In the genomic region with DNA sequence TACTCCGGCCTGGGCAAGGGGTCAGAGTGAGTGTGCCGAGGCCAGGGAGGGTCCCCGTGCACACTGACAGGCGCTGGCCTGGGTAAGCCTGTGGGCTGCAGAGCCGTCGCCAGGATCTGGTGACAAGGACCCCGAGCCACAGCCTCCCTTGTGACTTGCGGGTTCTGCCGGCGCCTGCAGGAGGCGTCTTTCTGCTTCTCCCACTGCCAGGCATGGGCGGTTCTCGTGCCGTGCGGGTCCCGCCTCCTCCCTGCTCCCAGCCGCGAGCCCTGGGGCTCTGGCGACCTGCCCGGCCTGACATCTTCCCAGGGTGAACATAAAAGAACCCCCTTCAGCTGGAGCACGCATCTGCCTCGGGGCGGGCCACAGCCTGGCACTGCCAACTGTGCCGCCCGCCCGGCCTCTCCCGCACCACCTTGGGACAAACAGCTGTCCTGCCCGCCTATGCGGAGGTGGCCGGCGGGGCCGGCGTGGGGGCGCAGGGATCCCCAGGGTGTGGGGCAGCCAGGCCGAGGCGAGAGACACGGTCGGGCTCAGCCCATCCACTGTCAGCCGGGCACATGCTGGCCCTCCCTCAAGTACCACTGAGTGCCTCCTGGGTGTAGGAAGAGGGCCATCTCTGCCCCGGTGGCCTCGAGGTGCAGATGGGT, we compare ENCODE assay signal across 8 cellular contexts. TPM values are rescaled to one million over a fixed set of nuclear protein-coding genes. Genes with fewer than 3 reads are reported as not detected.
DNase-seq lines count a peak whose midpoint lies in the region; ATAC-seq and TF ChIP-seq lines count a peak whose summit lies in the region.

No MANE protein-coding gene starts in this region.

- no peaks in the 10 kb centered on the region for H3K36me3 Mint-ChIP-seq in WTC11

- peak overlapping the region; percentile 16; the same call in 1 of the 2 replicates for H3K4me3 Mint-ChIP-seq in WTC11

- intact Hi-C loops in left colon (cut with DNase I, micrococcal nuclease), result loop anchor here in 1 of 2 donors (10.0 kb wide), 1 partner anchor 147 kb away; no protein-coding TSS in a partner anchor

- H3K27ac Mint-ChIP-seq in WTC11, result no peak overlapping the region

- H3K9me3 Mint-ChIP-seq in WTC11, result no peaks in the 10 kb centered on the region

- H3K4me1 Mint-ChIP-seq in WTC11, result peaks cover 4% of the 10 kb centered on the region; the same call in 1 of the 2 replicates

- CTCF ChIA-PET in WTC11 (lab: Charles Lee), result interaction anchor here (0.9 to 1.5 kb wide), 5 partner anchors 12 to 82 kb away, joined by 3 to 5 read pairs (median 3); no protein-coding TSS in a partner anchor

- POLR2A ChIA-PET in WTC11 (lab: Charles Lee), result no interaction called here

- H3K27ac ChIP-seq in caudate nucleus (ENCODE audit: low read depth, low read length), result peak overlapping the region; percentile 91

- in situ Hi-C loops in GM13977 (cut with MboI; ENCODE audit: low pct_unique_long_range_greater_than_20kb, low sequenced_read_pairs, unreplicated experiment), result loop anchor here (25.0 kb wide), 1 partner anchor 149 kb away; no protein-coding TSS in a partner anchor

- ATAC-seq in WTC11, result peak; percentile 60
- ATAC-seq in left colon, result peak; percentile 63
- no peak for ATAC-seq in HG03135 (IDR thresholded peaks at IDR 0.05; ENCODE audit: unreplicated experiment)

- H3K27me3 Mint-ChIP-seq in WTC11 (ENCODE audit: low read depth), result peaks cover 36% of the 10 kb centered on the region

- peak; percentile 59 for TF ChIP-seq CTCF in GM13977 (IDR thresholded peaks at IDR 0.05; ENCODE audit: extremely low read depth, insufficient read depth, missing control alignments)
- 0 out of 2 replicates have a peak, but pooled peaks have one; percentile 25 for TF ChIP-seq CTCF in WTC11 (IDR thresholded peaks at IDR 0.05)

- DNase-seq in A172 (ENCODE audit: low spot score) (peak; percentile 88), GM13977 (ENCODE audit: low spot score) (peak; percentile 74), NCI-H2171 (lab: John Stamatoyannopoulos, UW) (peak; percentile 90), WTC11 (ENCODE audit: low spot score) (peak; percentile 90), caudate nucleus (lab: John Stamatoyannopoulos, UW) (peak in 58 of 61 donors; percentile 53 to 94 (median 86)), left colon (peak; percentile 71 to 75)
- DNase-seq in stimulated activated CD8-positive, alpha-beta memory T cell treated with anti-CD3 and anti-CD28 coated beads, Interleukin-12 subunit alpha, Interleukin-12 subunit beta, amount 100 ng/mL, for 4 hours (ENCODE audit: low read depth), result peak; percentile 37

TF ChIP-seq in WTC11, 78 proteins besides CTCF, POLR2A, EP300 and RAD21:
- 0 out of 2 replicates have a peak, but pooled peaks have one; percentile 27 for TF ChIP-seq ZNF121 (CRISPR knock-in tag; IDR thresholded peaks at IDR 0.05)
- 0 out of 2 replicates have a peak, but pooled peaks have one; percentile 25 for TF ChIP-seq SP1 (CRISPR knock-in tag; conservative IDR thresholded peaks at IDR 0.05)
- TF ChIP-seq, protein P1, sequence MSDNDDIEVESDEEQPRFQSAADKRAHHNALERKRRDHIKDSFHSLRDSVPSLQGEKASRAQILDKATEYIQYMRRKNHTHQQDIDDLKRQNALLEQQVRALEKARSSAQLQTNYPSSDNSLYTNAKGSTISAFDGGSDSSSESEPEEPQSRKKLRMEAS (CRISPR knock-in tag; IDR thresholded peaks at IDR 0.05), result 0 out of 2 replicates have a peak, but pooled peaks have one; percentile 20
- TF ChIP-seq, protein P2, sequence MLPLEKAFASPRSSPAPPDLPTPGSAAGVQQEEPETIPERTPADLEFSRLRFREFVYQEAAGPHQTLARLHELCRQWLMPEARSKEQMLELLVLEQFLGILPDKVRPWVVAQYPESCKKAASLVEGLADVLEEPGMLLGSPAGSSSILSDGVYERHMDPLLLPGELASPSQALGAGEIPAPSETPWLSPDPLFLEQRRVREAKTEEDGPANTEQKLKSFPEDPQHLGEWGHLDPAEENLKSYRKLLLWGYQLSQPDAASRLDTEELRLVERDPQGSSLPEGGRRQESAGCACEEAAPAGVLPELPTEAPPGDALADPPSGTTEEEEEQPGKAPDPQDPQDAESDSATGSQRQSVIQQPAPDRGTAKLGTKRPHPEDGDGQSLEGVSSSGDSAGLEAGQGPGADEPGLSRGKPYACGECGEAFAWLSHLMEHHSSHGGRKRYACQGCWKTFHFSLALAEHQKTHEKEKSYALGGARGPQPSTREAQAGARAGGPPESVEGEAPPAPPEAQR (CRISPR knock-in tag; IDR thresholded peaks at IDR 0.05), result no peak
- TF ChIP-seq, protein P3, sequence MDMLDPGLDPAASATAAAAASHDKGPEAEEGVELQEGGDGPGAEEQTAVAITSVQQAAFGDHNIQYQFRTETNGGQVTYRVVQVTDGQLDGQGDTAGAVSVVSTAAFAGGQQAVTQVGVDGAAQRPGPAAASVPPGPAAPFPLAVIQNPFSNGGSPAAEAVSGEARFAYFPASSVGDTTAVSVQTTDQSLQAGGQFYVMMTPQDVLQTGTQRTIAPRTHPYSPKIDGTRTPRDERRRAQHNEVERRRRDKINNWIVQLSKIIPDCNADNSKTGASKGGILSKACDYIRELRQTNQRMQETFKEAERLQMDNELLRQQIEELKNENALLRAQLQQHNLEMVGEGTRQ (CRISPR knock-in tag; IDR thresholded peaks at IDR 0.05), result no peak
- TF ChIP-seq ZNF416 (CRISPR knock-in tag; IDR thresholded peaks at IDR 0.05), result no peak
- TF ChIP-seq, protein P4, sequence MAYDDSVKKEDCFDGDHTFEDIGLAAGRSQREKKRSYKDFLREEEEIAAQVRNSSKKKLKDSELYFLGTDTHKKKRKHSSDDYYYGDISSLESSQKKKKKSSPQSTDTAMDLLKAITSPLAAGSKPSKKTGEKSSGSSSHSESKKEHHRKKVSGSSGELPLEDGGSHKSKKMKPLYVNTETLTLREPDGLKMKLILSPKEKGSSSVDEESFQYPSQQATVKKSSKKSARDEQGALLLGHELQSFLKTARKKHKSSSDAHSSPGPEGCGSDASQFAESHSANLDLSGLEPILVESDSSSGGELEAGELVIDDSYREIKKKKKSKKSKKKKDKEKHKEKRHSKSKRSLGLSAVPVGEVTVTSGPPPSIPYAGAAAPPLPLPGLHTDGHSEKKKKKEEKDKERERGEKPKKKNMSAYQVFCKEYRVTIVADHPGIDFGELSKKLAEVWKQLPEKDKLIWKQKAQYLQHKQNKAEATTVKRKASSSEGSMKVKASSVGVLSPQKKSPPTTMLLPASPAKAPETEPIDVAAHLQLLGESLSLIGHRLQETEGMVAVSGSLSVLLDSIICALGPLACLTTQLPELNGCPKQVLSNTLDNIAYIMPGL (CRISPR knock-in tag; IDR thresholded peaks at IDR 0.05), result 0 out of 2 replicates have a peak, but pooled peaks have one; percentile 25
- TF ChIP-seq, protein P5, sequence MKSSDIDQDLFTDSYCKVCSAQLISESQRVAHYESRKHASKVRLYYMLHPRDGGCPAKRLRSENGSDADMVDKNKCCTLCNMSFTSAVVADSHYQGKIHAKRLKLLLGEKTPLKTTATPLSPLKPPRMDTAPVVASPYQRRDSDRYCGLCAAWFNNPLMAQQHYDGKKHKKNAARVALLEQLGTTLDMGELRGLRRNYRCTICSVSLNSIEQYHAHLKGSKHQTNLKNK (CRISPR knock-in tag; IDR thresholded peaks at IDR 0.05), result no peak

RNA-seq across cellular contexts. Expression of a gene that starts 1.5 kb away (rescaled TPM):
- 9.3 and 12.7 TPM in 2 replicates for total RNA-seq in A172 (2014; rRNA removed; shearing (Covaris generic))
- total RNA-seq in WTC11 (2021) (8.0 to 9.2 TPM (median 8.1 TPM) in 3 replicates), left colon (under 1 TPM; 0.15 to 0.39 TPM)

RNA-seq across cellular contexts. Expression of a gene that starts 15.8 kb away (rescaled TPM):
- total RNA-seq in A172 (2014; rRNA removed; shearing (Covaris generic)), result 700 and 767 TPM in 2 replicates
- total RNA-seq in WTC11 (2021) (758 to 847 TPM (median 841 TPM) in 3 replicates), left colon (1,000 to 10,000 TPM in 1 of 2 donors, 100 to 1,000 TPM in 1; 751 to 1,370 TPM)

RNA-seq across cellular contexts. Expression of a gene that starts 44.4 kb away (rescaled TPM):
- not detected in 2 replicates for total RNA-seq in A172 (2014; rRNA removed; shearing (Covaris generic))
- 0.21 to 0.68 TPM (median 0.60 TPM) in 3 replicates for total RNA-seq in WTC11 (2021)
- under 1 TPM in 1 of 2 donors, not detected in 1; 0.67 TPM for total RNA-seq in left colon

RNA-seq across cellular contexts. Expression of a gene that starts 45.1 kb away (rescaled TPM):
- total RNA-seq in A172 (2014; rRNA removed; shearing (Covaris generic)), result 42.7 and 58.4 TPM in 2 replicates
- 113 to 139 TPM (median 116 TPM) in 3 replicates for total RNA-seq in WTC11 (2021)
- total RNA-seq in left colon, result 10 to 100 TPM; 52.7 to 64.6 TPM

RNA-seq across cellular contexts. Expression of a gene that starts 51.5 kb away (rescaled TPM):
- 0.17 TPM in 1 of 2 replicates, not detected in the other for total RNA-seq in A172 (2014; rRNA removed; shearing (Covaris generic))
- total RNA-seq in WTC11 (2021) (1.4 to 1.6 TPM (median 1.6 TPM) in 3 replicates), left colon (not detected)

Comparison
In these comparisons a context has a peak if more than half of its experiments do, and no peak if none do; other contexts are left out.
1. DNase-seq: peak in every context shown above with its lines; median percentile 90 in NCI-H2171; 90 in WTC11; 88 in A172; 86 in caudate nucleus; 74 in GM13977; 73 in left colon; 37 in stimulated activated CD8-positive, alpha-beta memory T cell treated with anti-CD3 and anti-CD28 coated beads, Interleukin-12 subunit alpha, Interleukin-12 subunit beta, amount 100 ng/mL, for 4 hours.